Comparison of ENCODE assay signal across 1 cellular context in the genomic region with DNA sequence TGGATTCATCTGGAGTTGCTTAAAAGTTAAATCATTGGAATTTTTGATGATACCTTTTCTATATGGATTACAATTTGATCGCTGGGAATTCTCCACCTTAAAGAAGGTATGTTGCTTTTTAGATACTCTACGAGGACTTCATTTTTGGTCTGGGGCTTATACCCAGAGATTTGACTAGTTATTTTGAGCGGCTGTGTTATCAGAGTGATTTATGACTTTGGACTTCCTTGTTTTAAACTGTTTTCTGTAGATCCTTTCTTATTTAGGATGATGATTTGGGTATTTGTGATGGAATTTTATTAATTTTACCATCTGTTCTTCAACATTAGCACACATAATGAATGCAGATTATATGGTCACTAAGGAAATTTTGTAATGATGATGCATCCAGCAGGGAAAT.
TF ChIP-seq lines count a peak whose summit lies in the region.

No MANE protein-coding gene starts in this region.

TF ChIP-seq in SK-N-SH, 30 proteins besides CTCF, POLR2A, EP300 and RAD21 (continued from another document):
- TF ChIP-seq GABPA (IDR thresholded peaks at IDR 0.05; ENCODE audit: low read depth) (no peak), SMC3 (IDR thresholded peaks at IDR 0.05; ENCODE audit: low read depth, low read length) (no peak), TAF1 (IDR thresholded peaks at IDR 0.05; ENCODE audit: borderline replicate concordance, low read depth, low read length) (no peak), FOXJ3 (CRISPR knock-in tag; IDR thresholded peaks at IDR 0.05) (no peak), TEAD4 (IDR thresholded peaks at IDR 0.05; ENCODE audit: borderline replicate concordance, insufficient read depth) (no peak), GATA2 (CRISPR knock-in tag; IDR thresholded peaks at IDR 0.05) (no peak)
- TF ChIP-seq, protein P1, sequence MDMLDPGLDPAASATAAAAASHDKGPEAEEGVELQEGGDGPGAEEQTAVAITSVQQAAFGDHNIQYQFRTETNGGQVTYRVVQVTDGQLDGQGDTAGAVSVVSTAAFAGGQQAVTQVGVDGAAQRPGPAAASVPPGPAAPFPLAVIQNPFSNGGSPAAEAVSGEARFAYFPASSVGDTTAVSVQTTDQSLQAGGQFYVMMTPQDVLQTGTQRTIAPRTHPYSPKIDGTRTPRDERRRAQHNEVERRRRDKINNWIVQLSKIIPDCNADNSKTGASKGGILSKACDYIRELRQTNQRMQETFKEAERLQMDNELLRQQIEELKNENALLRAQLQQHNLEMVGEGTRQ (IDR thresholded peaks at IDR 0.05; ENCODE audit: borderline replicate concordance, low read depth, low read length) = no peak
- TF ChIP-seq, protein P2, sequence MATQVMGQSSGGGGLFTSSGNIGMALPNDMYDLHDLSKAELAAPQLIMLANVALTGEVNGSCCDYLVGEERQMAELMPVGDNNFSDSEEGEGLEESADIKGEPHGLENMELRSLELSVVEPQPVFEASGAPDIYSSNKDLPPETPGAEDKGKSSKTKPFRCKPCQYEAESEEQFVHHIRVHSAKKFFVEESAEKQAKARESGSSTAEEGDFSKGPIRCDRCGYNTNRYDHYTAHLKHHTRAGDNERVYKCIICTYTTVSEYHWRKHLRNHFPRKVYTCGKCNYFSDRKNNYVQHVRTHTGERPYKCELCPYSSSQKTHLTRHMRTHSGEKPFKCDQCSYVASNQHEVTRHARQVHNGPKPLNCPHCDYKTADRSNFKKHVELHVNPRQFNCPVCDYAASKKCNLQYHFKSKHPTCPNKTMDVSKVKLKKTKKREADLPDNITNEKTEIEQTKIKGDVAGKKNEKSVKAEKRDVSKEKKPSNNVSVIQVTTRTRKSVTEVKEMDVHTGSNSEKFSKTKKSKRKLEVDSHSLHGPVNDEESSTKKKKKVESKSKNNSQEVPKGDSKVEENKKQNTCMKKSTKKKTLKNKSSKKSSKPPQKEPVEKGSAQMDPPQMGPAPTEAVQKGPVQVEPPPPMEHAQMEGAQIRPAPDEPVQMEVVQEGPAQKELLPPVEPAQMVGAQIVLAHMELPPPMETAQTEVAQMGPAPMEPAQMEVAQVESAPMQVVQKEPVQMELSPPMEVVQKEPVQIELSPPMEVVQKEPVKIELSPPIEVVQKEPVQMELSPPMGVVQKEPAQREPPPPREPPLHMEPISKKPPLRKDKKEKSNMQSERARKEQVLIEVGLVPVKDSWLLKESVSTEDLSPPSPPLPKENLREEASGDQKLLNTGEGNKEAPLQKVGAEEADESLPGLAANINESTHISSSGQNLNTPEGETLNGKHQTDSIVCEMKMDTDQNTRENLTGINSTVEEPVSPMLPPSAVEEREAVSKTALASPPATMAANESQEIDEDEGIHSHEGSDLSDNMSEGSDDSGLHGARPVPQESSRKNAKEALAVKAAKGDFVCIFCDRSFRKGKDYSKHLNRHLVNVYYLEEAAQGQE (IDR thresholded peaks at IDR 0.05; ENCODE audit: low read depth, low read length) = no peak
- TF ChIP-seq, protein P3, sequence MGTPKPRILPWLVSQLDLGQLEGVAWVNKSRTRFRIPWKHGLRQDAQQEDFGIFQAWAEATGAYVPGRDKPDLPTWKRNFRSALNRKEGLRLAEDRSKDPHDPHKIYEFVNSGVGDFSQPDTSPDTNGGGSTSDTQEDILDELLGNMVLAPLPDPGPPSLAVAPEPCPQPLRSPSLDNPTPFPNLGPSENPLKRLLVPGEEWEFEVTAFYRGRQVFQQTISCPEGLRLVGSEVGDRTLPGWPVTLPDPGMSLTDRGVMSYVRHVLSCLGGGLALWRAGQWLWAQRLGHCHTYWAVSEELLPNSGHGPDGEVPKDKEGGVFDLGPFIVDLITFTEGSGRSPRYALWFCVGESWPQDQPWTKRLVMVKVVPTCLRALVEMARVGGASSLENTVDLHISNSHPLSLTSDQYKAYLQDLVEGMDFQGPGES (IDR thresholded peaks at IDR 0.05; ENCODE audit: low read depth, low read length) = no peak
- TF ChIP-seq, protein P4, sequence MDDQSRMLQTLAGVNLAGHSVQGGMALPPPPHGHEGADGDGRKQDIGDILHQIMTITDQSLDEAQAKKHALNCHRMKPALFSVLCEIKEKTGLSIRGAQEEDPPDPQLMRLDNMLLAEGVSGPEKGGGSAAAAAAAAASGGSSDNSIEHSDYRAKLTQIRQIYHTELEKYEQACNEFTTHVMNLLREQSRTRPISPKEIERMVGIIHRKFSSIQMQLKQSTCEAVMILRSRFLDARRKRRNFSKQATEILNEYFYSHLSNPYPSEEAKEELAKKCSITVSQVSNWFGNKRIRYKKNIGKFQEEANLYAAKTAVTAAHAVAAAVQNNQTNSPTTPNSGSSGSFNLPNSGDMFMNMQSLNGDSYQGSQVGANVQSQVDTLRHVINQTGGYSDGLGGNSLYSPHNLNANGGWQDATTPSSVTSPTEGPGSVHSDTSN (IDR thresholded peaks at IDR 0.05) = no peak
TF ChIP-seq in SK-N-SH: peak in this region for 0.
